20 cellular contexts compared by ENCODE assay signal in genomic region chr15:36808401-36809160, GRCh38.
A peak's percentile ranks its signal among the peaks of the same experiment; 100 is the strongest.
DNase-seq lines count a peak whose midpoint lies in the region; ATAC-seq, FAIRE-seq and TF ChIP-seq lines count a peak whose summit lies in the region.
"Had no signal": no experiment of that assay in that cellular context is flagged by ENCODE, and none has a peak within 500 bp of the region (broad histone marks: within the 10 kb centered on the region; RNA-seq: fewer than 3 reads in every experiment).

No MANE protein-coding gene starts in this region.

- CTCF ChIA-PET in Calu3 (lab: Charles Lee): interaction anchor here (0.6 kb wide), 1 partner anchor 230 kb away, joined by 3 read pairs; no protein-coding TSS in a partner anchor

- H2AFZ ChIP-seq in neuronal stem cell (ENCODE audit: low read length): no peak overlapping the region

- FAIRE-seq in pancreas (lab: Jason Lieb, UNC): no peak
- FAIRE-seq: colon, H1 had no signal

- no peak for TF ChIP-seq CTCF in Calu3 (IDR thresholded peaks at IDR 0.05; ENCODE audit: unreplicated experiment)
- no peak for TF ChIP-seq CTCF in pancreas (IDR thresholded peaks at IDR 0.05)

- H3K9me3 ChIP-seq in pancreas: no peaks in the 10 kb centered on the region
- no peaks in the 10 kb centered on the region for H3K9me3 ChIP-seq in neuronal stem cell (replicated peaks in 1 of 2; ENCODE audit: control insufficient read depth in 2 of 2, insufficient read depth in 1 of 2, low read depth in 1 of 2, low read length in 2 of 2)

- H3K79me1 ChIP-seq in neuronal stem cell (ENCODE audit: low read depth, low read length): no peaks in the 10 kb centered on the region

- H3K36me3 ChIP-seq in pancreas: no peaks in the 10 kb centered on the region
- no peaks in the 10 kb centered on the region for H3K36me3 ChIP-seq in neuronal stem cell (replicated peaks in 1 of 2; ENCODE audit: control insufficient read depth in 2 of 2, insufficient read depth in 2 of 2, low read length in 2 of 2)

- peak overlapping the region; percentile 25 for H3K4me3 Mint-ChIP-seq in Calu3 (ENCODE audit: low read depth, unreplicated experiment)
- no peak overlapping the region for H3K4me3 Mint-ChIP-seq in activated T-helper 17 cell treated with anti-CD3 and anti-CD28 coated beads, Interleukin-2, amount 50 U/mL, for 72 hours
- H3K4me3 Mint-ChIP-seq: activated naive CD8-positive, alpha-beta T cell treated with anti-CD3 and anti-CD28 coated beads, Interleukin-2, amount 50 U/mL, for 24 hours; CD8-positive, alpha-beta memory T cell; naive thymus-derived CD8-positive, alpha-beta T cell; T-cell had no signal

- H2BK120ac ChIP-seq in neuronal stem cell (ENCODE audit: low read depth, low read length): no peak overlapping the region

- H2BK15ac ChIP-seq in neuronal stem cell (ENCODE audit: low read length): no peak overlapping the region

- H3K4ac ChIP-seq in neuronal stem cell (ENCODE audit: low read length): no peak overlapping the region

- no peak overlapping the region for H4K91ac ChIP-seq in neuronal stem cell (ENCODE audit: low read depth, low read length, poor library complexity)

- H3K27ac Mint-ChIP-seq in Calu3 (ENCODE audit: unreplicated experiment): peak overlapping the region; percentile 30
- no peak overlapping the region for H3K27ac Mint-ChIP-seq in activated T-helper 17 cell treated with anti-CD3 and anti-CD28 coated beads, Interleukin-2, amount 50 U/mL, for 72 hours
- H3K27ac Mint-ChIP-seq: activated naive CD8-positive, alpha-beta T cell treated with anti-CD3 and anti-CD28 coated beads, Interleukin-2, amount 50 U/mL, for 24 hours; CD8-positive, alpha-beta memory T cell; naive thymus-derived CD8-positive, alpha-beta T cell; T-cell had no signal

- peaks cover 26% of the 10 kb centered on the region for H3K4me1 Mint-ChIP-seq in Calu3 (ENCODE audit: low read depth, unreplicated experiment)
- H3K4me1 Mint-ChIP-seq in activated T-helper 17 cell treated with anti-CD3 and anti-CD28 coated beads, Interleukin-2, amount 50 U/mL, for 72 hours: no peaks in the 10 kb centered on the region
- H3K4me1 Mint-ChIP-seq: activated naive CD8-positive, alpha-beta T cell treated with anti-CD3 and anti-CD28 coated beads, Interleukin-2, amount 50 U/mL, for 24 hours; CD8-positive, alpha-beta memory T cell; naive thymus-derived CD8-positive, alpha-beta T cell; T-cell had no signal

- no peaks in the 10 kb centered on the region for H3K36me3 Mint-ChIP-seq in Calu3 (ENCODE audit: insufficient read depth, unreplicated experiment)
- H3K36me3 Mint-ChIP-seq in activated T-helper 17 cell treated with anti-CD3 and anti-CD28 coated beads, Interleukin-2, amount 50 U/mL, for 72 hours (ENCODE audit: low read depth): peaks cover 12% of the 10 kb centered on the region

- H3K4me3 ChIP-seq in pancreas: peak overlapping the region in 2 of 4 donors; percentile 4 to 24
- no peak overlapping the region for H3K4me3 ChIP-seq in neuronal stem cell (ENCODE audit: low read length in 2 of 2)

- H3K14ac ChIP-seq in neuronal stem cell (ENCODE audit: low read length): no peak overlapping the region

- no peak overlapping the region for H2BK5ac ChIP-seq in neuronal stem cell (ENCODE audit: low read length)

- no peak overlapping the region for H2BK12ac ChIP-seq in neuronal stem cell (ENCODE audit: low read length)

- no peak overlapping the region for H3K4me2 ChIP-seq in neuronal stem cell (ENCODE audit: insufficient read depth, low read length, poor library complexity, severe bottlenecking)

- H3K9ac ChIP-seq in neuronal stem cell (ENCODE audit: low read depth, low read length, poor library complexity): no peak overlapping the region

- BruUV-seq in Calu3 (replicated peaks; lab: Mats Ljungman, UMichigan): no TSS peak

- no peaks in the 10 kb centered on the region for H3K27me3 ChIP-seq in pancreas
- H3K27me3 ChIP-seq in neuronal stem cell (ENCODE audit: control insufficient read depth in 3 of 3, insufficient read depth in 3 of 3, low read depth in 1 of 3, low read length in 3 of 3): no peaks in the 10 kb centered on the region

- no peak overlapping the region for H3K18ac ChIP-seq in neuronal stem cell (ENCODE audit: low read length)

- H3K27ac ChIP-seq in pancreas (peak overlapping the region in 2 of 4 donors; percentile 60 to 72), neuronal stem cell (replicated peaks; ENCODE audit: low read length) (no peak overlapping the region)

- H2AK5ac ChIP-seq in neuronal stem cell (ENCODE audit: low read depth, low read length): no peak overlapping the region

- DNase-seq in Calu3 (no peak), astrocyte of the hippocampus (ENCODE audit: low read depth, low spot score) (peak; percentile 46), iris pigment epithelial cell (ENCODE audit: low read depth) (peak; percentile 60), pancreas (peak in 3 of 6 donors; percentile 13 to 31 (median 29)), neuronal stem cell (ENCODE audit: low spot score) (no peak)
- no peak for DNase-seq in activated CD4-positive, alpha-beta T cell treated with anti-CD3 and anti-CD28 coated beads, Interleukin-2, amount 50 U/mL, for 48 hours
- DNase-seq in activated CD4-positive, alpha-beta T cell treated with anti-CD3 and anti-CD28 coated beads for 48 hours: no peak
- DNase-seq: activated naive CD8-positive, alpha-beta T cell treated with anti-CD3 and anti-CD28 coated beads, Interleukin-2, amount 50 U/mL, for 24 hours; CD8-positive, alpha-beta memory T cell; left cardiac atrium; naive thymus-derived CD8-positive, alpha-beta T cell; NCI-H1105 treated with DMSO at 0.1 percent for 48 hours; NK-92 treated with Interleukin-12 subunit alpha and Interleukin-12 subunit beta, amount 100 ng/mL, for 24 hours; retina; RPMI8226; T-cell had no signal

- 23 to 39% methylated on average over 9 of the region's 9 CpGs for WGBS in pancreas, 2 donors
- WGBS in neuronal stem cell (ENCODE audit: extremely low coverage in 2 of 2, insufficient read length in 2 of 2, insufficient replicate concordance in 1 of 2), 2 donors: no CpG with 5 or more reads among the region's 9 CpGs

- H3K4me1 ChIP-seq in pancreas: peaks cover 16 to 24% (median 19%) of the 10 kb centered on the region in 3 donors
- H3K4me1 ChIP-seq in neuronal stem cell (ENCODE audit: control insufficient read depth in 2 of 2, insufficient read depth in 1 of 2, low read depth in 1 of 2, low read length in 2 of 2): no peaks in the 10 kb centered on the region

- H3K27me3 Mint-ChIP-seq in Calu3 (ENCODE audit: unreplicated experiment): no peaks in the 10 kb centered on the region
- H3K27me3 Mint-ChIP-seq in activated T-helper 17 cell treated with anti-CD3 and anti-CD28 coated beads, Interleukin-2, amount 50 U/mL, for 72 hours: no peaks in the 10 kb centered on the region
- H3K27me3 Mint-ChIP-seq: activated naive CD8-positive, alpha-beta T cell treated with anti-CD3 and anti-CD28 coated beads, Interleukin-2, amount 50 U/mL, for 24 hours; CD8-positive, alpha-beta memory T cell; naive thymus-derived CD8-positive, alpha-beta T cell; T-cell had no signal

- H3K23ac ChIP-seq in neuronal stem cell (ENCODE audit: low read depth, low read length, poor library complexity): no peak overlapping the region

- H3K9me3 Mint-ChIP-seq in Calu3 (ENCODE audit: low read depth, unreplicated experiment): no peaks in the 10 kb centered on the region
- no peaks in the 10 kb centered on the region for H3K9me3 Mint-ChIP-seq in activated T-helper 17 cell treated with anti-CD3 and anti-CD28 coated beads, Interleukin-2, amount 50 U/mL, for 72 hours
- H3K9me3 Mint-ChIP-seq: activated naive CD8-positive, alpha-beta T cell treated with anti-CD3 and anti-CD28 coated beads, Interleukin-2, amount 50 U/mL, for 24 hours; CD8-positive, alpha-beta memory T cell; naive thymus-derived CD8-positive, alpha-beta T cell; T-cell had no signal

- H4K8ac ChIP-seq in neuronal stem cell (ENCODE audit: low read depth, low read length): no peak overlapping the region

- intact Hi-C loops in Calu3 (cut with micrococcal nuclease; ENCODE audit: unreplicated experiment): loop anchor here (10.0 kb wide), 1 partner anchor 64 kb away; no protein-coding TSS in a partner anchor
- intact Hi-C loops in pancreas (cut with DNase I): no loop called here

- peak; percentile 78 to 88 (median 81) for ATAC-seq in pancreas
- no peak for ATAC-seq in activated T-helper 17 cell treated with anti-CD3 and anti-CD28 coated beads, Interleukin-2, amount 50 U/mL, for 72 hours (replicated peaks)
- ATAC-seq: activated naive CD8-positive, alpha-beta T cell treated with anti-CD3 and anti-CD28 coated beads, Interleukin-2, amount 50 U/mL, for 24 hours; esophagus mucosa; naive thymus-derived CD8-positive, alpha-beta T cell; T-cell had no signal

Comparison
In these comparisons a context has a peak if more than half of its experiments do, and no peak if none do; other contexts are left out.
1. DNase-seq: peak in astrocyte of the hippocampus (single experiment) and iris pigment epithelial cell (single experiment); none in Calu3 (single experiment), neuronal stem cell (single experiment), activated CD4-positive, alpha-beta T cell treated with anti-CD3 and anti-CD28 coated beads, Interleukin-2, amount 50 U/mL, for 48 hours (0 of 2) and activated CD4-positive, alpha-beta T cell treated with anti-CD3 and anti-CD28 coated beads for 48 hours (single experiment).